ENCODE assay signal across 8 cellular contexts in genomic region chr4:83009529-83009928, GRCh38. TPM values are rescaled to one million over a fixed set of nuclear protein-coding genes. Genes with fewer than 3 reads are reported as not detected.
DNase-seq lines count a peak whose midpoint lies in the region; ATAC-seq and TF ChIP-seq lines count a peak whose summit lies in the region.

No MANE protein-coding gene starts in this region.

- no peak for TF ChIP-seq CTCF in dorsolateral prefrontal cortex (IDR thresholded peaks at IDR 0.05 in 54 of 56, conservative IDR thresholded peaks at IDR 0.05 in 2 of 56; ENCODE audit: low read depth in 1 of 56, partially characterized antibody in 56 of 56)
- TF ChIP-seq CTCF in neural cell (IDR thresholded peaks at IDR 0.05; ENCODE audit: poor library complexity, severe bottlenecking), result no peak

- H3K4me3 ChIP-seq in CD4-positive, alpha-beta memory T cell (ENCODE audit: low read length in 2 of 2), result peak overlapping the region; percentile 74 to 80
- H3K4me3 ChIP-seq in MG63, result peak overlapping the region; percentile 74
- H3K4me3 ChIP-seq in dorsolateral prefrontal cortex, result peak overlapping the region; percentile 47 to 96 (median 86)
- peak overlapping the region; percentile 91 for H3K4me3 ChIP-seq in neural cell (ENCODE audit: low read length)

- peak overlapping the region; percentile 79 for H3K9ac ChIP-seq in neural cell (ENCODE audit: low read length)

- ATAC-seq in GM21360 (IDR thresholded peaks at IDR 0.05; ENCODE audit: unreplicated experiment), result no peak
- ATAC-seq in HG03196 (IDR thresholded peaks at IDR 0.05; ENCODE audit: unreplicated experiment), result no peak
- ATAC-seq in GM18520 (IDR thresholded peaks at IDR 0.05; ENCODE audit: unreplicated experiment), result no peak

- H3K27me3 ChIP-seq in CD4-positive, alpha-beta memory T cell (ENCODE audit: insufficient read depth, low read length), result no peaks in the 10 kb centered on the region
- H3K27me3 ChIP-seq in MG63, result no peaks in the 10 kb centered on the region
- H3K27me3 ChIP-seq in dorsolateral prefrontal cortex, result no peaks in the 10 kb centered on the region
- no peaks in the 10 kb centered on the region for H3K27me3 ChIP-seq in neural cell (ENCODE audit: insufficient read depth, low read depth, low read length)

- H3K27ac Mint-ChIP-seq in CD4-positive, alpha-beta memory T cell, result peak overlapping the region; percentile 87 to 99 (median 98)

- H3K9me3 ChIP-seq in CD4-positive, alpha-beta memory T cell (ENCODE audit: control insufficient read depth in 1 of 2, low read length in 2 of 2), result no peaks in the 10 kb centered on the region
- no peaks in the 10 kb centered on the region for H3K9me3 ChIP-seq in MG63
- no peaks in the 10 kb centered on the region for H3K9me3 ChIP-seq in neural cell (ENCODE audit: low read length)

- H3K4me3 Mint-ChIP-seq in CD4-positive, alpha-beta memory T cell, result peak overlapping the region; percentile 96 to 98 (median 96)

- DNase-seq in CD4-positive, alpha-beta memory T cell, result no peak
- no peak for DNase-seq in MG63
- DNase-seq in dorsolateral prefrontal cortex, result no peak
- no peak for DNase-seq in NCI-H1436 treated with DMSO at 0.1 percent for 48 hours (lab: John Stamatoyannopoulos, UW)

- H3K4me1 ChIP-seq in CD4-positive, alpha-beta memory T cell (ENCODE audit: insufficient read depth, low read length), result peaks cover 61% of the 10 kb centered on the region

- H2AFZ ChIP-seq in neural cell (ENCODE audit: low read depth, low read length), result peak overlapping the region; percentile 72

- TF ChIP-seq RAD21 in neural cell (conservative IDR thresholded peaks at IDR 0.05), result no peak

- no peak for TF ChIP-seq EP300 in neural cell (conservative IDR thresholded peaks at IDR 0.05; ENCODE audit: poor library complexity, severe bottlenecking)

- H3K36me3 Mint-ChIP-seq in CD4-positive, alpha-beta memory T cell, result peaks cover 0 to 21% of the 10 kb centered on the region in 2 donors

- H3K36me3 ChIP-seq in CD4-positive, alpha-beta memory T cell (ENCODE audit: insufficient read depth, low read length), result no peaks in the 10 kb centered on the region
- no peaks in the 10 kb centered on the region for H3K36me3 ChIP-seq in MG63
- no peaks in the 10 kb centered on the region for H3K36me3 ChIP-seq in neural cell (ENCODE audit: insufficient read depth, low read length)

- peaks cover 42% of the 10 kb centered on the region for H3K79me2 ChIP-seq in neural cell (replicated peaks; ENCODE audit: insufficient read depth, low read length)

- no peaks in the 10 kb centered on the region for H4K20me1 ChIP-seq in neural cell (ENCODE audit: insufficient read depth)

- peaks cover 14% of the 10 kb centered on the region for H3F3A ChIP-seq in neural cell (ENCODE audit: insufficient read depth, low read length, poor library complexity, severe bottlenecking)

- no peaks in the 10 kb centered on the region for H3K9me2 ChIP-seq in neural cell (ENCODE audit: insufficient read depth, low read length)

- intact Hi-C loops in CD4-positive, alpha-beta memory T cell (cut with micrococcal nuclease), result no loop called here
- intact Hi-C loops in dorsolateral prefrontal cortex (cut with DNase I), result no loop called here

- CTCF ChIA-PET in CD4-positive, alpha-beta memory T cell (lab: Charles Lee; ENCODE audit: partially characterized antibody), result interaction anchor here (1.1 to 1.5 kb wide), 2 partner anchors 20 to 27 kb away, joined by 3 read pairs; no protein-coding TSS in a partner anchor

- peak overlapping the region; percentile 92 for H3K4me2 ChIP-seq in neural cell (ENCODE audit: low read length)

- H3K27me3 Mint-ChIP-seq in CD4-positive, alpha-beta memory T cell, result no peaks in the 10 kb centered on the region

- POLR2A ChIA-PET in CD4-positive, alpha-beta memory T cell (lab: Charles Lee; ENCODE audit: partially characterized antibody), result interaction anchor here (1.8 to 5.5 kb wide), 3 partner anchors 16 to 110 kb away, joined by 3 to 120 read pairs (median 42); partner anchors contain the start of genes COPS4 and THAP9

- peaks cover 44 to 73% (median 52%) of the 10 kb centered on the region in 4 donors for H3K4me1 Mint-ChIP-seq in CD4-positive, alpha-beta memory T cell

- peak overlapping the region; percentile 89 for H3K27ac ChIP-seq in CD4-positive, alpha-beta memory T cell (ENCODE audit: low read depth, low read length)
- H3K27ac ChIP-seq in dorsolateral prefrontal cortex, result peak overlapping the region in 39 of 59 donors; percentile 12 to 98 (median 94)
- H3K27ac ChIP-seq in neural cell (ENCODE audit: low read length), result no peak overlapping the region

- peaks cover 0 to 5% (median 0%) of the 10 kb centered on the region in 8 donors for H3K9me3 Mint-ChIP-seq in CD4-positive, alpha-beta memory T cell

TF ChIP-seq in neural cell, 6 proteins besides CTCF, POLR2A, EP300 and RAD21:
- TF ChIP-seq TAF1 (IDR thresholded peaks at IDR 0.05; ENCODE audit: low read depth) (no peak), SMC3 (conservative IDR thresholded peaks at IDR 0.05; ENCODE audit: poor library complexity) (no peak), EZH2 (IDR thresholded peaks at IDR 0.05; ENCODE audit: borderline replicate concordance, insufficient read depth, low read length, poor library complexity, severe bottlenecking) (no peak)

RNA-seq across cellular contexts. Expression of gene LIN54, which starts 1.1 kb away (rescaled TPM):
- 10 to 100 TPM; 19.2 to 21.7 TPM for total RNA-seq in CD4-positive, alpha-beta memory T cell
- polyA plus RNA-seq in CD4-positive, alpha-beta memory T cell, result 10 to 100 TPM in 1 of 2 donors, 1 to 10 TPM in 1; 7.6 to 11.8 TPM
- 4.3 and 7.8 TPM in 2 replicates for total RNA-seq in MG63 (2014; rRNA removed; shearing (Covaris generic); ENCODE audit: low replicate concordance)
- total RNA-seq in dorsolateral prefrontal cortex, result 10 to 100 TPM; 11.9 to 25.0 (median 18.7) TPM
- polyA plus RNA-seq in neural cell, result 7.3 and 9.1 TPM in 2 replicates
- 34.3 and 35.1 TPM in 2 replicates for polyA minus RNA-seq in neural cell

RNA-seq across cellular contexts. Expression of gene COPS4, which starts 25.5 kb away (rescaled TPM):
- 10 to 100 TPM; 24.6 to 26.1 TPM for total RNA-seq in CD4-positive, alpha-beta memory T cell
- 10 to 100 TPM; 69.8 to 91.2 TPM for polyA plus RNA-seq in CD4-positive, alpha-beta memory T cell
- 127 and 147 TPM in 2 replicates for total RNA-seq in MG63 (2014; rRNA removed; shearing (Covaris generic); ENCODE audit: low replicate concordance)
- total RNA-seq in dorsolateral prefrontal cortex, result 10 to 100 TPM; 22.8 to 75.1 (median 50.8) TPM
- polyA plus RNA-seq in neural cell, result 77.7 and 80.8 TPM in 2 replicates
- polyA minus RNA-seq in neural cell, result 125 and 130 TPM in 2 replicates
